ENCODE assay signal across 1 cellular context in genomic region chr7:77797734-77798393, GRCh38.
A peak's percentile ranks its signal among the peaks of the same experiment; 100 is the strongest.
TF ChIP-seq lines count a peak whose summit lies in the region.

No MANE protein-coding gene starts in this region.

TF ChIP-seq in HepG2, 621 proteins besides CTCF, POLR2A, EP300 and RAD21 (continued from another document and continues in another):
- TF ChIP-seq MYPOP (CRISPR knock-in tag; IDR thresholded peaks at IDR 0.05) (no peak), ZNF335 (CRISPR knock-in tag; IDR thresholded peaks at IDR 0.05) (no peak), SRSF1 (optimal IDR thresholded peaks at IDR 0.05; ENCODE audit: low read depth, low read length) (no peak), MYC (CRISPR knock-in tag; IDR thresholded peaks at IDR 0.05; ENCODE audit: borderline replicate concordance) (no peak), HDAC2 (CRISPR knock-in tag; IDR thresholded peaks at IDR 0.05) (no peak), GPN1 (CRISPR knock-in tag; IDR thresholded peaks at IDR 0.05; ENCODE audit: borderline replicate concordance) (no peak), ZNF574 (CRISPR knock-in tag; IDR thresholded peaks at IDR 0.05) (no peak), SSRP1 (CRISPR knock-in tag; IDR thresholded peaks at IDR 0.05) (no peak), SOX6 (IDR thresholded peaks at IDR 0.05) (no peak), SOX6 (CRISPR knock-in tag; IDR thresholded peaks at IDR 0.05) (no peak; the same call in 1 of the 2 replicates), ZNF512 (CRISPR knock-in tag; IDR thresholded peaks at IDR 0.05) (no peak), CAMTA2 (CRISPR knock-in tag; IDR thresholded peaks at IDR 0.05; ENCODE audit: borderline replicate concordance) (0 out of 2 replicates have a peak, but pooled peaks have one; percentile 20), CCDC6 (CRISPR knock-in tag; IDR thresholded peaks at IDR 0.05) (0 out of 2 replicates have a peak, but pooled peaks have one; percentile 16), RBAK (CRISPR knock-in tag; IDR thresholded peaks at IDR 0.05) (no peak), ZNF484 (CRISPR knock-in tag; IDR thresholded peaks at IDR 0.05; ENCODE audit: borderline replicate concordance, low read depth) (no peak), CEBPB (IDR thresholded peaks at IDR 0.05; ENCODE audit: borderline replicate concordance, low read depth, low read length) (no peak), ZNF264 (CRISPR knock-in tag; IDR thresholded peaks at IDR 0.05) (no peak), ZNF800 (CRISPR knock-in tag; IDR thresholded peaks at IDR 0.05) (no peak), ZNF12 (CRISPR knock-in tag; IDR thresholded peaks at IDR 0.05) (0 out of 2 replicates have a peak, but pooled peaks have one; percentile 28), CBX1 (IDR thresholded peaks at IDR 0.05; ENCODE audit: low read depth) (peak; percentile 18), ZNF275 (CRISPR knock-in tag; IDR thresholded peaks at IDR 0.05; ENCODE audit: borderline replicate concordance) (no peak), ZNF616 (CRISPR knock-in tag; IDR thresholded peaks at IDR 0.05; ENCODE audit: low read depth) (no peak), TCF12 (IDR thresholded peaks at IDR 0.05) (no peak), TCF12 (CRISPR knock-in tag; IDR thresholded peaks at IDR 0.05) (0 out of 2 replicates have a peak, but pooled peaks have one; percentile 8), TAF15 (IDR thresholded peaks at IDR 0.05; ENCODE audit: low read depth, low read length, poor library complexity, severe bottlenecking) (no peak), ZIK1 (CRISPR knock-in tag; IDR thresholded peaks at IDR 0.05; ENCODE audit: borderline replicate concordance, low read depth) (no peak), TMF1 (CRISPR knock-in tag; IDR thresholded peaks at IDR 0.05; ENCODE audit: low read depth) (no peak), ZNF614 (CRISPR knock-in tag; IDR thresholded peaks at IDR 0.05; ENCODE audit: borderline replicate concordance) (no peak), ZNF382 (CRISPR knock-in tag; IDR thresholded peaks at IDR 0.05; ENCODE audit: borderline replicate concordance) (no peak), ZFP91 (CRISPR knock-in tag; IDR thresholded peaks at IDR 0.05; ENCODE audit: borderline replicate concordance) (no peak), ARNT (IDR thresholded peaks at IDR 0.05) (no peak), IRF1 (CRISPR knock-in tag; IDR thresholded peaks at IDR 0.05; ENCODE audit: low read depth) (0 out of 2 replicates have a peak, but pooled peaks have one; percentile 11), ZNF205 (CRISPR knock-in tag; IDR thresholded peaks at IDR 0.05) (no peak), MYNN (CRISPR knock-in tag; IDR thresholded peaks at IDR 0.05; ENCODE audit: low read depth) (no peak), THAP11 (CRISPR knock-in tag; IDR thresholded peaks at IDR 0.05) (peak; percentile 8; the same call in 1 of the 2 replicates), ZNF576 (CRISPR knock-in tag; IDR thresholded peaks at IDR 0.05) (no peak), PITX1 (CRISPR knock-in tag; IDR thresholded peaks at IDR 0.05) (no peak), PBX3 (CRISPR knock-in tag; IDR thresholded peaks at IDR 0.05; ENCODE audit: borderline replicate concordance) (no peak), ZFYVE20 (CRISPR knock-in tag; IDR thresholded peaks at IDR 0.05; ENCODE audit: borderline replicate concordance, low read depth) (no peak), ZBTB25 (CRISPR knock-in tag; IDR thresholded peaks at IDR 0.05) (no peak), NCOA5 (CRISPR knock-in tag; IDR thresholded peaks at IDR 0.05) (no peak), ONECUT2 (CRISPR knock-in tag; IDR thresholded peaks at IDR 0.05) (no peak), FUBP1 (CRISPR knock-in tag; IDR thresholded peaks at IDR 0.05; ENCODE audit: borderline replicate concordance) (no peak), PREB (CRISPR knock-in tag; IDR thresholded peaks at IDR 0.05) (no peak), REPIN1 (CRISPR knock-in tag; IDR thresholded peaks at IDR 0.05; ENCODE audit: borderline replicate concordance, low read depth) (no peak), GZF1 (CRISPR knock-in tag; IDR thresholded peaks at IDR 0.05) (0 out of 2 replicates have a peak, but pooled peaks have one; percentile 1), MAFK (conservative IDR thresholded peaks at IDR 0.05 in 1 of 2, IDR thresholded peaks at IDR 0.05 in 1 of 2; ENCODE audit: low read length in 2 of 2) (no peak), PTBP1 (IDR thresholded peaks at IDR 0.05; ENCODE audit: low read depth, low read length, poor library complexity, severe bottlenecking) (no peak)
